ENCODE assay signal across 19 cellular contexts in the genomic region with DNA sequence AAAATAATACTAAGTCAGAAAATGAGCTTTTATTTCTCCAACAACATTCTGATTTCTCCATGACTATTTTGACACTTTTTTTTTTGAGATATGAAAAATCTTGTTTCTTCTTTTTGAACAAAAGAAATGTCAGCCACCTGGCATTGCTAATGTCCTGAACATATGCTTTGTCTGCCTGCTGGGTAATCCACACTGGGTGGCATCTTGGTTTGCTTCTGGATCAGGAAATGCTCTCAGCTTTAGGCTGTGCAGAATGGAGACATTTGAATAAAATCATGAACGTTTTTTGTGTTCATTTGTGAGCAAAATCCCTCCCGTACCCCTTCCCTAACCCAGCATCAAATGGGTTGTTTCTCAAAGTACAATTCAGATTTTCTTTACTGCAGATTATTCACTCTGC. TPM values are rescaled to one million over a fixed set of nuclear protein-coding genes. Genes with fewer than 3 reads are reported as not detected.
DNase-seq lines count a peak whose midpoint lies in the region; ATAC-seq, FAIRE-seq and TF ChIP-seq lines count a peak whose summit lies in the region.
"Had no signal": no experiment of that assay in that cellular context is flagged by ENCODE, and none has a peak within 500 bp of the region (broad histone marks: within the 10 kb centered on the region; RNA-seq: fewer than 3 reads in every experiment).

No MANE protein-coding gene starts in this region.

- H3K4me3 Mint-ChIP-seq in type B pancreatic cell: peak overlapping the region; percentile 9
- H3K4me3 Mint-ChIP-seq in mesothelial cell of epicardium: no peak overlapping the region
- H3K4me3 Mint-ChIP-seq: CD14-positive monocyte had no signal

- peaks cover 20% of the 10 kb centered on the region for H3K4me1 ChIP-seq in keratinocyte (ENCODE audit: control insufficient read depth, extremely low read depth, insufficient read depth, low read length)

- no peaks in the 10 kb centered on the region for H3K36me3 ChIP-seq in keratinocyte (ENCODE audit: control insufficient read depth in 2 of 2, extremely low read depth in 1 of 2, insufficient read depth in 2 of 2, low read length in 2 of 2)

- H3K4me2 ChIP-seq in keratinocyte (ENCODE audit: control insufficient read depth, extremely low read depth, insufficient read depth, low read depth, low read length): no peak overlapping the region

- H4K20me1 ChIP-seq in keratinocyte (ENCODE audit: control insufficient read depth, extremely low read depth, insufficient read depth, low read length): no peaks in the 10 kb centered on the region

- dilution Hi-C loops in keratinocyte (cut with MboI; ENCODE audit: extremely low pct_ligation_motif_present, low sequenced_read_pairs): no loop called here

- H3K9me1 ChIP-seq in keratinocyte (ENCODE audit: control insufficient read depth, extremely low read depth, insufficient read depth, low read length): no peaks in the 10 kb centered on the region

- H3K9me3 Mint-ChIP-seq in type B pancreatic cell (no peaks in the 10 kb centered on the region), mesothelial cell of epicardium (no peaks in the 10 kb centered on the region)
- H3K9me3 Mint-ChIP-seq: CD14-positive monocyte had no signal

- H3K27me3 Mint-ChIP-seq in type B pancreatic cell (peaks cover 8% of the 10 kb centered on the region), mesothelial cell of epicardium (ENCODE audit: low read depth) (peaks cover 49% of the 10 kb centered on the region)

- no peak overlapping the region for H3K4me3 ChIP-seq in keratinocyte (ENCODE audit: control insufficient read depth in 2 of 3, extremely low read depth in 1 of 3, insufficient read depth in 2 of 3, low read depth in 1 of 3, low read length in 3 of 3)
- H3K4me3 ChIP-seq: SK-N-MC had no signal

- H3K4me1 Mint-ChIP-seq in type B pancreatic cell (ENCODE audit: unreplicated experiment) (peaks cover 17% of the 10 kb centered on the region), mesothelial cell of epicardium (peaks cover 4% of the 10 kb centered on the region)

- no peaks in the 10 kb centered on the region for H3K27me3 ChIP-seq in keratinocyte (ENCODE audit: control insufficient read depth, extremely low read depth, insufficient read depth, low read length)

- DNase-seq in DMS 273 (lab: John Stamatoyannopoulos, UW; ENCODE audit: unreplicated experiment): peak; percentile 33
- no peak for DNase-seq in DMS 273 treated with DMSO at 0.1 percent for 48 hours (lab: John Stamatoyannopoulos, UW)
- DNase-seq in NCI-H524 treated with DMSO at 0.1 percent for 48 hours (lab: John Stamatoyannopoulos, UW): peak; percentile 25
- no peak for DNase-seq in keratinocyte (ENCODE audit: low read depth, low spot score)
- no peak for DNase-seq in type B pancreatic cell (ENCODE audit: extremely low spot score, unreplicated experiment)
- DNase-seq in anterior cingulate cortex (lab: John Stamatoyannopoulos, UW): no peak
- DNase-seq in mesothelial cell of epicardium (ENCODE audit: low spot score in 2 of 2, unreplicated experiment in 2 of 2): no peak
- DNase-seq: GDM1, HCEC 1CT, NCI-H1092 treated with DMSO at 0.1 percent for 48 hours, NCI-H146, NCI-H2081 treated with DMSO at 0.1 percent for 48 hours, NCI-H345, NCI-H526 treated with DMSO at 0.1 percent for 48 hours had no signal

- H3K27ac Mint-ChIP-seq in type B pancreatic cell: no peak overlapping the region
- H3K27ac Mint-ChIP-seq in mesothelial cell of epicardium: no peak overlapping the region
- H3K27ac Mint-ChIP-seq: CD14-positive monocyte had no signal

- no peak overlapping the region for H3K27ac ChIP-seq in keratinocyte (ENCODE audit: control insufficient read depth, insufficient read depth, low read length)
- H3K27ac ChIP-seq: 22Rv1, SK-N-MC had no signal

- TF ChIP-seq CTCF in keratinocyte (optimal IDR thresholded peaks at IDR 0.05 in 1 of 3, IDR thresholded peaks at IDR 0.05 in 1 of 3, conservative IDR thresholded peaks at IDR 0.05 in 1 of 3; ENCODE audit: extremely low read depth in 1 of 3, insufficient read depth in 2 of 3, low read length in 3 of 3) (no peak), type B pancreatic cell (conservative IDR thresholded peaks at IDR 0.05) (no peak), mesothelial cell of epicardium (IDR thresholded peaks at IDR 0.05; ENCODE audit: unreplicated experiment) (no peak)

- H3K36me3 Mint-ChIP-seq in type B pancreatic cell (no peaks in the 10 kb centered on the region), mesothelial cell of epicardium (no peaks in the 10 kb centered on the region)
- H3K36me3 Mint-ChIP-seq: CD14-positive monocyte had no signal

- no peak overlapping the region for H3K9ac ChIP-seq in keratinocyte (ENCODE audit: control insufficient read depth, extremely low read depth, insufficient read depth, low read length)

- H2AFZ ChIP-seq in keratinocyte (ENCODE audit: control insufficient read depth, low read length): peak overlapping the region; percentile 66

- no peak for ATAC-seq in HG03521 (IDR thresholded peaks at IDR 0.05; ENCODE audit: unreplicated experiment)

- H3K79me2 ChIP-seq in keratinocyte (ENCODE audit: control insufficient read depth, insufficient read depth, low read length): no peaks in the 10 kb centered on the region

- no peak for FAIRE-seq in keratinocyte (lab: Jason Lieb, UNC)

- H3K9me3 ChIP-seq in keratinocyte (ENCODE audit: control insufficient read depth, low read depth, low read length): no peaks in the 10 kb centered on the region

RNA-seq across cellular contexts. Expression of a gene that starts 53.3 kb away (rescaled TPM):
- 42.5 to 44.7 TPM (median 44.0 TPM) in 3 replicates for polyA plus RNA-seq in keratinocyte
- polyA plus RNA-seq in keratinocyte (2011; ENCODE audit: low read depth): 20.3 TPM
- polyA plus RNA-seq in keratinocyte (2011; cell fraction: cytosol; rRNA removed): 30.4 and 30.6 TPM in 2 replicates
- polyA plus RNA-seq in keratinocyte (2011; cell fraction: nucleus; rRNA removed): 148 and 159 TPM in 2 replicates
- 22.7 and 30.7 TPM in 2 replicates for polyA plus RNA-seq in keratinocyte (2012; ENCODE audit: low replicate concordance)
- 130 to 189 TPM (median 170 TPM) in 3 replicates for polyA minus RNA-seq in keratinocyte
- polyA minus RNA-seq in keratinocyte (2011; cell fraction: cytosol; rRNA and poly(A)+ RNA removed): 17.1 TPM
- 66.6 and 144 TPM in 2 replicates for polyA minus RNA-seq in keratinocyte (2011; cell fraction: nucleus; rRNA and poly(A)+ RNA removed)
- 20.3 and 24.1 TPM in 2 replicates for total RNA-seq in type B pancreatic cell (ENCODE audit: low replicate concordance)
- 16.2 to 17.8 TPM (median 16.9 TPM) in 3 replicates for total RNA-seq in mesothelial cell of epicardium
- total RNA-seq: OCI-LY7 had no signal

Comparison
In these comparisons a context has a peak if more than half of its experiments do, and no peak if none do; other contexts are left out.
1. DNase-seq: peak in DMS 273 (single experiment) and NCI-H524 treated with DMSO at 0.1 percent for 48 hours (single experiment); none in DMS 273 treated with DMSO at 0.1 percent for 48 hours (single experiment), keratinocyte (single experiment), type B pancreatic cell (single experiment), anterior cingulate cortex (0 of 58) and mesothelial cell of epicardium (0 of 2).